Comparison of ENCODE assay signal across 27 cellular contexts in the genomic region with DNA sequence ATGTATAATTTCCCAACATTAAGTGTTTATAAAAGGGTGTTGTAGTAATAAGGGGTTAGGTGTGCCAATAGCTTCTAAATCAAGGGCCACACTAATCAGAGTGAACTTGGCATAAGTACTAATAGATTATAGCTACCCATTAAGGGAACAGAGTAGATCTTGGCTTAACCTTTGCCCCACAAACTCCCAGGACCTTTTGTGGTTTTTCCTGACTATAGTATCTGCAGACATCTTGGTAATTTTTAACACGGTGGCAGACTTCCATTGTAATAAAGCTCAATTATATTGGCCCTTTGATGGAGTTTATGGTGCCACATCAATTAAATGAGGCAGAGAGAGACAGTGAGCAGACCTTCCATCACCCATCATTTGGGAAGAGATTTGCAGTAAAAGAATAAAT.
DNase-seq lines count a peak whose midpoint lies in the region; ATAC-seq and FAIRE-seq lines count a peak whose summit lies in the region.
"Had no signal": no experiment of that assay in that cellular context is flagged by ENCODE, and none has a peak within 500 bp of the region (broad histone marks: within the 10 kb centered on the region; RNA-seq: fewer than 3 reads in every experiment).

No MANE protein-coding gene starts in this region.

- CTCF ChIA-PET in activated CD8-positive, alpha-beta T cell treated with anti-CD3 and anti-CD28 coated beads, Interleukin-2, amount 10 ng/mL, durations not matched to agents 7 days and 5 days (lab: Charles Lee), result interaction anchor here (0.9 to 7.8 kb wide), 7 partner anchors 18 to 410 kb away, joined by 3 to 59 read pairs (median 11); no protein-coding TSS in a partner anchor

- peaks cover 17% of the 10 kb centered on the region for H3K9me3 Mint-ChIP-seq in activated CD8-positive, alpha-beta T cell treated with anti-CD3 and anti-CD28 coated beads, Interleukin-2, amount 10 ng/mL, durations not matched to agents 7 days and 5 days (ENCODE audit: insufficient read depth)
- H3K9me3 Mint-ChIP-seq: activated naive CD4-positive, alpha-beta T cell treated with anti-CD3 and anti-CD28 coated beads, Interleukin-2, amount 50 U/mL, for 24 hours; memory B cell; neural progenitor cell had no signal

- no peaks in the 10 kb centered on the region for H3K9me3 ChIP-seq in small intestine (ENCODE audit: control insufficient read depth, low read depth)
- H3K9me3 ChIP-seq: breast epithelium, pancreas, suprapubic skin had no signal

- DNase-seq in NCI-H2196 (lab: John Stamatoyannopoulos, UW; ENCODE audit: unreplicated experiment) (peak; percentile 10), NCI-H2196 treated with DMSO at 0.1 percent for 48 hours (lab: John Stamatoyannopoulos, UW; ENCODE audit: unreplicated experiment) (no peak), NCI-H2227 (lab: John Stamatoyannopoulos, UW; ENCODE audit: unreplicated experiment) (peak; percentile 98), small intestine (peak; percentile 85), hippocampal formation (lab: John Stamatoyannopoulos, UW) (no peak)
- DNase-seq in activated CD8-positive, alpha-beta T cell treated with anti-CD3 and anti-CD28 coated beads, Interleukin-2, amount 10 ng/mL, durations not matched to agents 7 days and 5 days, result no peak
- DNase-seq: activated CD4-positive, alpha-beta T cell treated with anti-CD3 and anti-CD28 coated beads, Interleukin-2, amount 50 U/mL, for 4 hours; CD4-positive, CD25-positive, alpha-beta regulatory T cell; DMS 273 treated with DMSO at 0.1 percent for 48 hours; MM.1S; NCI-H2029 treated with DMSO at 0.1 percent for 48 hours; NCI-H510A; NK-92 treated with Interleukin-12 subunit alpha and Interleukin-12 subunit beta, amount 100 ng/mL, for 24 hours; pancreas; retina; stimulated activated naive CD4-positive, alpha-beta T cell had no signal

- no peak overlapping the region for H3K4me3 ChIP-seq in small intestine (ENCODE audit: low read depth in 1 of 2, low read length in 2 of 2)
- H3K4me3 ChIP-seq: breast epithelium, neural progenitor cell, pancreas, suprapubic skin had no signal

- H3K4me3 Mint-ChIP-seq in activated CD8-positive, alpha-beta T cell treated with anti-CD3 and anti-CD28 coated beads, Interleukin-2, amount 10 ng/mL, durations not matched to agents 7 days and 5 days, result no peak overlapping the region
- H3K4me3 Mint-ChIP-seq: activated naive CD4-positive, alpha-beta T cell treated with anti-CD3 and anti-CD28 coated beads, Interleukin-2, amount 50 U/mL, for 24 hours; activated T-helper 17 cell treated with anti-CD3 and anti-CD28 coated beads, Interleukin-2, amount 50 U/mL, for 72 hours; CD4-positive, CD25-positive, alpha-beta regulatory T cell; memory B cell; neural progenitor cell had no signal

- POLR2A ChIA-PET in activated CD8-positive, alpha-beta T cell treated with anti-CD3 and anti-CD28 coated beads, Interleukin-2, amount 10 ng/mL, durations not matched to agents 7 days and 5 days (lab: Charles Lee), result interaction anchor here (0.8 kb wide), 1 partner anchor 33 kb away, joined by 3 read pairs; no protein-coding TSS in a partner anchor

- FAIRE-seq in small intestine (lab: Jason Lieb, UNC), result no peak
- FAIRE-seq: pancreas had no signal

- peak overlapping the region; percentile 30 for H3K27ac Mint-ChIP-seq in activated CD8-positive, alpha-beta T cell treated with anti-CD3 and anti-CD28 coated beads, Interleukin-2, amount 10 ng/mL, durations not matched to agents 7 days and 5 days
- H3K27ac Mint-ChIP-seq: activated naive CD4-positive, alpha-beta T cell treated with anti-CD3 and anti-CD28 coated beads, Interleukin-2, amount 50 U/mL, for 24 hours; activated T-helper 17 cell treated with anti-CD3 and anti-CD28 coated beads, Interleukin-2, amount 50 U/mL, for 72 hours; CD4-positive, CD25-positive, alpha-beta regulatory T cell; memory B cell; neural progenitor cell had no signal

- peak overlapping the region in 1 of 2 donors; percentile 26 for H3K27ac ChIP-seq in small intestine (ENCODE audit: low read depth in 1 of 2, low read length in 1 of 2)
- H3K27ac ChIP-seq: breast epithelium, HL-60, KMS-11, neural progenitor cell, pancreas, suprapubic skin had no signal

- 9 to 49% (median 39%) methylated on average over 1 of the region's 1 CpG for WGBS in small intestine, 3 donors

- H3K27me3 Mint-ChIP-seq in activated CD8-positive, alpha-beta T cell treated with anti-CD3 and anti-CD28 coated beads, Interleukin-2, amount 10 ng/mL, durations not matched to agents 7 days and 5 days (ENCODE audit: low read depth), result no peaks in the 10 kb centered on the region
- H3K27me3 Mint-ChIP-seq: activated naive CD4-positive, alpha-beta T cell treated with anti-CD3 and anti-CD28 coated beads, Interleukin-2, amount 50 U/mL, for 24 hours; activated T-helper 17 cell treated with anti-CD3 and anti-CD28 coated beads, Interleukin-2, amount 50 U/mL, for 72 hours had no signal

- peaks cover 65% of the 10 kb centered on the region for H3K4me1 Mint-ChIP-seq in activated CD8-positive, alpha-beta T cell treated with anti-CD3 and anti-CD28 coated beads, Interleukin-2, amount 10 ng/mL, durations not matched to agents 7 days and 5 days (ENCODE audit: low read depth)

- H3K4me1 ChIP-seq in small intestine (ENCODE audit: control insufficient read depth in 2 of 2, insufficient read depth in 1 of 2, low read depth in 1 of 2, low read length in 1 of 2), result peaks cover 6 to 8% of the 10 kb centered on the region in 2 donors
- H3K4me1 ChIP-seq: breast epithelium, neural progenitor cell, pancreas, suprapubic skin had no signal

- H3K36me3 ChIP-seq in small intestine (ENCODE audit: control insufficient read depth in 2 of 2, insufficient read depth in 2 of 2, low read length in 2 of 2), result no peaks in the 10 kb centered on the region
- H3K36me3 ChIP-seq: breast epithelium, neural progenitor cell, pancreas, suprapubic skin had no signal

- no peaks in the 10 kb centered on the region for H3K27me3 ChIP-seq in small intestine (ENCODE audit: control insufficient read depth in 2 of 2, insufficient read depth in 2 of 2, low read length in 2 of 2)
- H3K27me3 ChIP-seq: breast epithelium, neural progenitor cell, pancreas had no signal

- no peak for ATAC-seq in activated CD8-positive, alpha-beta T cell treated with anti-CD3 and anti-CD28 coated beads, Interleukin-2, amount 10 ng/mL, durations not matched to agents 7 days and 5 days
- ATAC-seq in HG03571 (IDR thresholded peaks at IDR 0.05; ENCODE audit: unreplicated experiment) (no peak), HG02870 (IDR thresholded peaks at IDR 0.05; ENCODE audit: unreplicated experiment) (no peak)
- ATAC-seq: left lobe of liver, pancreas had no signal

- H3K36me3 Mint-ChIP-seq in activated CD8-positive, alpha-beta T cell treated with anti-CD3 and anti-CD28 coated beads, Interleukin-2, amount 10 ng/mL, durations not matched to agents 7 days and 5 days (ENCODE audit: low read depth), result peaks cover 25% of the 10 kb centered on the region
- H3K36me3 Mint-ChIP-seq: activated naive CD4-positive, alpha-beta T cell treated with anti-CD3 and anti-CD28 coated beads, Interleukin-2, amount 50 U/mL, for 24 hours; CD4-positive, CD25-positive, alpha-beta regulatory T cell; memory B cell; neural progenitor cell had no signal

Comparison
In these comparisons a context has a peak if more than half of its experiments do, and no peak if none do; other contexts are left out.
1. DNase-seq: peak in NCI-H2196 (single experiment), NCI-H2227 (single experiment) and small intestine (single experiment); none in NCI-H2196 treated with DMSO at 0.1 percent for 48 hours (single experiment), activated CD8-positive, alpha-beta T cell treated with anti-CD3 and anti-CD28 coated beads, Interleukin-2, amount 10 ng/mL, durations not matched to agents 7 days and 5 days (single experiment) and hippocampal formation (0 of 2).